11 cellular contexts compared by ENCODE assay signal in genomic region chr6:144659735-144660246, GRCh38.
DNase-seq lines count a peak whose midpoint lies in the region; ATAC-seq and TF ChIP-seq lines count a peak whose summit lies in the region.
"Had no signal": no experiment of that assay in that cellular context is flagged by ENCODE, and none has a peak within 500 bp of the region (broad histone marks: within the 10 kb centered on the region; RNA-seq: fewer than 3 reads in every experiment).

No MANE protein-coding gene starts in this region.

- whole genome bisulfite sequencing in HUES64: 75% methylated on average over 10 of the region's 10 CpGs
- 79 to 82% methylated on average over 8 to 10 of the region's 10 CpGs for WGBS in endodermal cell (ENCODE audit: insufficient coverage in 1 of 2, insufficient read length in 1 of 2), 2 experiments

- POLR2A ChIA-PET in CD4-positive, alpha-beta T cell (lab: Charles Lee): interaction anchor here (0.6 to 1.5 kb wide), 3 partner anchors 12 to 76 kb away, joined by 3 to 4 read pairs (median 3); no protein-coding TSS in a partner anchor

- no peak overlapping the region for H3K4me2 ChIP-seq in neural cell (ENCODE audit: low read length)

- CTCF ChIA-PET in CD4-positive, alpha-beta T cell (lab: Charles Lee): interaction anchor here (0.7 to 0.8 kb wide), 2 partner anchors 59 to 112 kb away, joined by 3 read pairs; no protein-coding TSS in a partner anchor

- DNase-seq in CD4-positive, alpha-beta T cell: no peak
- DNase-seq in endodermal cell: no peak
- no peak for DNase-seq in cortex of kidney (lab: John Stamatoyannopoulos, UW)
- no peak for DNase-seq in HK-2 (ENCODE audit: unreplicated experiment)
- DNase-seq: activated CD8-positive, alpha-beta memory T cell treated with anti-CD3 and anti-CD28 coated beads, Interleukin-2, amount 50 U/mL, for 4 hours; DMS153; NCI-H2171 treated with DMSO at 0.1 percent for 48 hours had no signal

- no peak for TF ChIP-seq CTCF in CD4-positive, alpha-beta T cell (IDR thresholded peaks at IDR 0.05)
- TF ChIP-seq CTCF in endodermal cell (conservative IDR thresholded peaks at IDR 0.05) (no peak), neural cell (IDR thresholded peaks at IDR 0.05; ENCODE audit: poor library complexity, severe bottlenecking) (no peak)

- no peak overlapping the region for H2AFZ ChIP-seq in neural cell (ENCODE audit: low read depth, low read length)

- H3K4me3 Mint-ChIP-seq in CD4-positive, alpha-beta T cell: peak overlapping the region; percentile 34
- peak overlapping the region; percentile 24 for H3K4me3 Mint-ChIP-seq in endodermal cell

- peaks cover 86% of the 10 kb centered on the region for H3K4me1 Mint-ChIP-seq in CD4-positive, alpha-beta T cell (ENCODE audit: low read depth)
- H3K4me1 Mint-ChIP-seq in endodermal cell: peaks cover 78% of the 10 kb centered on the region

- H3K79me2 ChIP-seq in neural cell (replicated peaks; ENCODE audit: insufficient read depth, low read length): peaks cover 4% of the 10 kb centered on the region

- peaks cover 10% of the 10 kb centered on the region for H3K36me3 Mint-ChIP-seq in CD4-positive, alpha-beta T cell (ENCODE audit: low read depth)
- H3K36me3 Mint-ChIP-seq in endodermal cell (ENCODE audit: low read depth): no peaks in the 10 kb centered on the region

- peak overlapping the region; percentile 7 for H3K27ac ChIP-seq in CD4-positive, alpha-beta T cell (ENCODE audit: low read depth, low read length)
- H3K27ac ChIP-seq in HUES64 (ENCODE audit: low read depth, low read length) (peak overlapping the region; percentile 24; the same call in 1 of the 2 replicates), endodermal cell (ENCODE audit: low read depth, low read length) (peak overlapping the region; percentile 62), neural cell (ENCODE audit: low read length) (peak overlapping the region; percentile 44)

- TF ChIP-seq EP300 in neural cell (conservative IDR thresholded peaks at IDR 0.05; ENCODE audit: poor library complexity, severe bottlenecking): no peak

- intact Hi-C loops in CD4-positive, alpha-beta T cell (cut with DNase I, micrococcal nuclease): no loop called here

- no peak overlapping the region for H3K9ac ChIP-seq in HUES64 (ENCODE audit: low read depth, low read length)
- H3K9ac ChIP-seq in endodermal cell (ENCODE audit: extremely low read depth, low read length, poor library complexity, severe bottlenecking): no peak overlapping the region
- no peak overlapping the region for H3K9ac ChIP-seq in neural cell (ENCODE audit: low read length)

- H3K36me3 ChIP-seq in HUES64 (ENCODE audit: insufficient read depth, low read length): no peaks in the 10 kb centered on the region
- H3K36me3 ChIP-seq in endodermal cell (ENCODE audit: control insufficient read depth, insufficient read depth, low read length): no peaks in the 10 kb centered on the region
- no peaks in the 10 kb centered on the region for H3K36me3 ChIP-seq in neural cell (ENCODE audit: insufficient read depth, low read length)

- no peaks in the 10 kb centered on the region for H3K9me2 ChIP-seq in neural cell (ENCODE audit: insufficient read depth, low read length)

- H3K27me3 Mint-ChIP-seq in CD4-positive, alpha-beta T cell: no peaks in the 10 kb centered on the region
- H3K27me3 Mint-ChIP-seq in endodermal cell (ENCODE audit: insufficient read depth): no peaks in the 10 kb centered on the region

- H3K4me1 ChIP-seq in HUES64 (ENCODE audit: insufficient read depth, low read length) (peaks cover 83% of the 10 kb centered on the region), endodermal cell (ENCODE audit: control insufficient read depth, insufficient read depth, low read length) (peaks cover 27% of the 10 kb centered on the region)

- peaks cover 6% of the 10 kb centered on the region for H3F3A ChIP-seq in neural cell (ENCODE audit: insufficient read depth, low read length, poor library complexity, severe bottlenecking)

- H3K27me3 ChIP-seq in CD4-positive, alpha-beta T cell (ENCODE audit: control insufficient read depth, insufficient read depth, low read length): no peaks in the 10 kb centered on the region
- H3K27me3 ChIP-seq in HUES64 (ENCODE audit: insufficient read depth, low read length) (no peaks in the 10 kb centered on the region; the same call in 1 of the 2 replicates), endodermal cell (ENCODE audit: control insufficient read depth, insufficient read depth, low read length, poor library complexity, severe bottlenecking) (no peaks in the 10 kb centered on the region), neural cell (ENCODE audit: insufficient read depth, low read depth, low read length) (no peaks in the 10 kb centered on the region)

- ATAC-seq in CD4-positive, alpha-beta T cell (ENCODE audit: poor library complexity): no peak
- ATAC-seq in HG02884 (IDR thresholded peaks at IDR 0.05; ENCODE audit: unreplicated experiment) (no peak), HG02870 (IDR thresholded peaks at IDR 0.05; ENCODE audit: unreplicated experiment) (no peak)

- no peaks in the 10 kb centered on the region for H3K9me3 ChIP-seq in CD4-positive, alpha-beta T cell (ENCODE audit: control insufficient read depth, low read length)
- H3K9me3 ChIP-seq in HUES64 (ENCODE audit: insufficient read depth, low read depth, low read length): no peaks in the 10 kb centered on the region
- H3K9me3 ChIP-seq in endodermal cell (ENCODE audit: control insufficient read depth, low read length): no peaks in the 10 kb centered on the region
- H3K9me3 ChIP-seq in neural cell (ENCODE audit: low read length): no peaks in the 10 kb centered on the region

- H3K4me3 ChIP-seq in HUES64 (ENCODE audit: low read length): peak overlapping the region; percentile 24
- H3K4me3 ChIP-seq in endodermal cell (ENCODE audit: low read length): no peak overlapping the region
- no peak overlapping the region for H3K4me3 ChIP-seq in neural cell (ENCODE audit: low read length)

- H3K9me3 Mint-ChIP-seq in CD4-positive, alpha-beta T cell: peaks cover 3% of the 10 kb centered on the region
- no peaks in the 10 kb centered on the region for H3K9me3 Mint-ChIP-seq in endodermal cell

- no peak for TF ChIP-seq RAD21 in neural cell (conservative IDR thresholded peaks at IDR 0.05)

- no peaks in the 10 kb centered on the region for H4K20me1 ChIP-seq in neural cell (ENCODE audit: insufficient read depth)

- peak overlapping the region; percentile 86 for H3K27ac Mint-ChIP-seq in CD4-positive, alpha-beta T cell
- H3K27ac Mint-ChIP-seq in endodermal cell: peak overlapping the region; percentile 65

TF ChIP-seq in neural cell, 6 proteins besides CTCF, POLR2A, EP300 and RAD21:
- TF ChIP-seq SMC3 (conservative IDR thresholded peaks at IDR 0.05; ENCODE audit: poor library complexity) (no peak), MXI1 (conservative IDR thresholded peaks at IDR 0.05; ENCODE audit: poor library complexity, severe bottlenecking) (no peak), TAF1 (IDR thresholded peaks at IDR 0.05; ENCODE audit: low read depth) (no peak), REST (IDR thresholded peaks at IDR 0.05; ENCODE audit: borderline replicate concordance) (no peak), EZH2 (IDR thresholded peaks at IDR 0.05; ENCODE audit: borderline replicate concordance, insufficient read depth, low read length, poor library complexity, severe bottlenecking) (no peak), POLR2AphosphoS5 (IDR thresholded peaks at IDR 0.05) (no peak)

Comparison
In these comparisons a context has a peak if more than half of its experiments do, and no peak if none do; other contexts are left out.
1. H3K27ac ChIP-seq: peak in every context shown above with its lines; median percentile 62 in endodermal cell; 44 in neural cell; 24 in HUES64; 7 in CD4-positive, alpha-beta T cell.